ENCODE assay signal across 8 cellular contexts in genomic region chr10:72243822-72244437, GRCh38. TPM values are rescaled to one million over a fixed set of nuclear protein-coding genes. Genes with fewer than 3 reads are reported as not detected.
A peak's percentile ranks its signal among the peaks of the same experiment; 100 is the strongest.
DNase-seq lines count a peak whose midpoint lies in the region; ATAC-seq and TF ChIP-seq lines count a peak whose summit lies in the region.

No MANE protein-coding gene starts in this region.

- no peaks in the 10 kb centered on the region for H3K9me3 ChIP-seq in Panc1 (ENCODE audit: control insufficient read depth, insufficient read depth, low read depth, low read length)

- in situ Hi-C loops in Panc1 (cut with HindIII; ENCODE audit: low pct_unique_long_range_greater_than_20kb, low sequenced_read_pairs) = no loop called here

- DNase-seq in DMS53 (lab: John Stamatoyannopoulos, UW) (peak; percentile 24), DMS53 treated with DMSO at 0.1 percent for 48 hours (lab: John Stamatoyannopoulos, UW; ENCODE audit: unreplicated experiment) (no peak), Panc1 (ENCODE audit: low read depth, low spot score) (no peak), epithelial cell of prostate (ENCODE audit: low read depth, low spot score) (no peak), retina (no peak), COR-L47 (lab: John Stamatoyannopoulos, UW) (no peak)

- no peaks in the 10 kb centered on the region for H3K36me3 ChIP-seq in Panc1 (ENCODE audit: control insufficient read depth, insufficient read depth, low read length)

- peaks cover 72% of the 10 kb centered on the region for H3K4me1 Mint-ChIP-seq in nephron

- H3K9me3 Mint-ChIP-seq in nephron = no peaks in the 10 kb centered on the region

- H3K4me3 ChIP-seq in Panc1 (ENCODE audit: low read depth in 2 of 2, low read length in 2 of 2) = no peak overlapping the region

- H3K4me1 ChIP-seq in Panc1 (ENCODE audit: control insufficient read depth, insufficient read depth, low read length) = peaks cover 27% of the 10 kb centered on the region

- H3K27ac ChIP-seq in Panc1 (ENCODE audit: low read length) (peak overlapping the region; percentile 83), epithelial cell of prostate (peak overlapping the region; percentile 64)

- H3K4me3 Mint-ChIP-seq in nephron = peak overlapping the region; percentile 15 to 48 (median 37)

- no TSS peak for BruUV-seq in Panc1 (replicated peaks; lab: Mats Ljungman, UMichigan)

- TF ChIP-seq CTCF in Panc1 (IDR thresholded peaks at IDR 0.05) (no peak), nephron (IDR thresholded peaks at IDR 0.05; ENCODE audit: unreplicated experiment in 3 of 3) (peak; percentile 52 to 64 (median 60))

- H3K27me3 Mint-ChIP-seq in nephron (ENCODE audit: low read depth) = peaks cover 5% of the 10 kb centered on the region

- CTCF ChIA-PET in Panc1 (lab: Charles Lee) = interaction anchor here (0.5 to 0.6 kb wide), 2 partner anchors 14 to 155 kb away, joined by 5 to 7 read pairs; no protein-coding TSS in a partner anchor

- POLR2A ChIA-PET in Panc1 (lab: Charles Lee) = interaction anchor here (0.6 kb wide), 1 partner anchor 84 kb away, joined by 8 read pairs; no protein-coding TSS in a partner anchor

- H3K27me3 ChIP-seq in Panc1 (ENCODE audit: control insufficient read depth, insufficient read depth, low read length) = no peaks in the 10 kb centered on the region

- H3K27ac Mint-ChIP-seq in nephron = peak overlapping the region; percentile 98 to 99 (median 98)

- peak; percentile 64 for ATAC-seq in Panc1
- no peak for ATAC-seq in GM21619 (IDR thresholded peaks at IDR 0.05; ENCODE audit: unreplicated experiment)

- intact Hi-C loops in Panc1 (cut with micrococcal nuclease; ENCODE audit: unreplicated experiment) = no loop called here

- H3K36me3 Mint-ChIP-seq in nephron (ENCODE audit: low read depth) = no peaks in the 10 kb centered on the region

RNA-seq across cellular contexts. Expression of gene ASCC1, which starts 27.9 kb away (rescaled TPM):
- total RNA-seq in Panc1 (2021; ENCODE audit: unreplicated experiment) = 114 TPM
- polyA plus RNA-seq in Panc1 (2012; ENCODE audit: insufficient read length) = 72.9 TPM

RNA-seq across cellular contexts. Expression of gene ANAPC16, which starts 28.1 kb away (rescaled TPM):
- total RNA-seq in Panc1 (2021; ENCODE audit: unreplicated experiment) = 110 TPM
- polyA plus RNA-seq in Panc1 (2012; ENCODE audit: insufficient read length) = 77.2 TPM

RNA-seq across cellular contexts. Expression of gene DDIT4, which starts 29.8 kb away (rescaled TPM):
- 157 TPM for total RNA-seq in Panc1 (2021; ENCODE audit: unreplicated experiment)
- polyA plus RNA-seq in Panc1 (2012; ENCODE audit: insufficient read length) = 344 TPM
